ENCODE assay signal across 30 cellular contexts in genomic region chr7:90267263-90267858, GRCh38. TPM values are rescaled to one million over a fixed set of nuclear protein-coding genes. Genes with fewer than 3 reads are reported as not detected.
DNase-seq lines count a peak whose midpoint lies in the region; ATAC-seq, FAIRE-seq and TF ChIP-seq lines count a peak whose summit lies in the region.
"Had no signal": no experiment of that assay in that cellular context is flagged by ENCODE, and none has a peak within 500 bp of the region (broad histone marks: within the 10 kb centered on the region; RNA-seq: fewer than 3 reads in every experiment).

No MANE protein-coding gene starts in this region.

- H3K4me3 ChIP-seq in hepatocyte (no peak overlapping the region), pancreas (no peak overlapping the region), urinary bladder (ENCODE audit: low read depth, low read length) (no peak overlapping the region)
- H3K4me3 ChIP-seq: HAP-1, heart left ventricle, mucosa of descending colon had no signal

- H3K36me3 ChIP-seq in hepatocyte (replicated peaks; ENCODE audit: insufficient read depth, low read depth): no peaks in the 10 kb centered on the region
- H3K36me3 ChIP-seq in pancreas: no peaks in the 10 kb centered on the region
- no peaks in the 10 kb centered on the region for H3K36me3 ChIP-seq in urinary bladder (ENCODE audit: insufficient read depth)
- H3K36me3 ChIP-seq: HAP-1, heart left ventricle, tibial artery, WERI-Rb-1 had no signal

- peak overlapping the region; percentile 35 for H3K4me2 ChIP-seq in hepatocyte

- H3K79me2 ChIP-seq in hepatocyte: no peaks in the 10 kb centered on the region

- FAIRE-seq in pancreas (lab: Jason Lieb, UNC) (no peak), GM12891 (lab: Jason Lieb, UNC) (no peak)
- FAIRE-seq: astrocyte, GM19239 had no signal

- H4K20me1 ChIP-seq in hepatocyte (ENCODE audit: insufficient read depth, poor library complexity, severe bottlenecking): no peaks in the 10 kb centered on the region

- peak overlapping the region; percentile 9 for H3K27ac ChIP-seq in hepatocyte
- peak overlapping the region in 1 of 4 donors; percentile 13 for H3K27ac ChIP-seq in pancreas
- peak overlapping the region; percentile 10 for H3K27ac ChIP-seq in urinary bladder (ENCODE audit: low read depth)
- H3K27ac ChIP-seq: 22Rv1, WERI-Rb-1 had no signal

- DNase-seq in NOMO-1 treated with DMSO at 0.1 percent for 48 hours (lab: John Stamatoyannopoulos, UW; ENCODE audit: unreplicated experiment) (peak; percentile 30), NOMO-1 (lab: John Stamatoyannopoulos, UW; ENCODE audit: unreplicated experiment in 2 of 2) (no peak), hepatocyte (ENCODE audit: low spot score) (no peak), pancreas (no peak), AG08395 (ENCODE audit: low spot score) (no peak), GM12891 (ENCODE audit: insufficient read length, low spot score) (no peak)
- DNase-seq: activated CD8-positive, alpha-beta memory T cell treated with anti-CD3 and anti-CD28 coated beads, Interleukin-2, amount 50 U/mL, for 48 hours; CD8-positive, alpha-beta memory T cell; central memory CD4-positive, alpha-beta T cell; heart left ventricle; mucosa of descending colon; NCI-H1105; NCI-H1930; NCI-H526 treated with DMSO at 0.1 percent for 48 hours; nephron progenitor cell; RPMI8226; stimulated activated CD4-positive, alpha-beta T cell treated with anti-CD3 and anti-CD28 coated beads, Interleukin-2, amount 100 ng/mL, for 48 hours; stimulated activated naive B cell treated with anti-CD40 and anti-IgM and Interleukin-4, amounts not matched to agents 10 μg/mL and 1 μg/mL and 100 μg/mL, for 72 hours; WERI-Rb-1 had no signal

- intact Hi-C loops in pancreas (cut with DNase I): no loop called here

- H3K9me2 ChIP-seq in hepatocyte (replicated peaks; ENCODE audit: insufficient read depth): no peaks in the 10 kb centered on the region

- H3K9me3 ChIP-seq in hepatocyte (ENCODE audit: low read depth): no peaks in the 10 kb centered on the region
- no peaks in the 10 kb centered on the region for H3K9me3 ChIP-seq in pancreas
- H3K9me3 ChIP-seq: HAP-1, heart left ventricle, mucosa of descending colon, tibial artery had no signal

- peak in 3 of 4 donors; percentile 41 to 65 (median 59) for ATAC-seq in pancreas
- ATAC-seq in HG03039 (IDR thresholded peaks at IDR 0.05; ENCODE audit: unreplicated experiment): no peak
- ATAC-seq: activated naive CD4-positive, alpha-beta T cell treated with anti-CD3 and anti-CD28 coated beads, Interleukin-2, amount 50 U/mL, for 72 hours; mucosa of descending colon; stimulated activated naive B cell treated with anti-CD40 and anti-IgM and Interleukin-4, amounts not matched to agents 10 μg/mL and 1 μg/mL and 100 μg/mL, for 72 hours had no signal

- H2AFZ ChIP-seq in hepatocyte: no peak overlapping the region

- H3K4me1 ChIP-seq in hepatocyte (ENCODE audit: insufficient read depth) (no peaks in the 10 kb centered on the region), pancreas (peaks cover 8 to 15% (median 9%) of the 10 kb centered on the region in 3 donors), urinary bladder (ENCODE audit: insufficient read depth) (no peaks in the 10 kb centered on the region)
- H3K4me1 ChIP-seq: HAP-1, heart left ventricle had no signal

- no peak for TF ChIP-seq CTCF in hepatocyte (IDR thresholded peaks at IDR 0.05; ENCODE audit: poor library complexity)
- no peak for TF ChIP-seq CTCF in pancreas (IDR thresholded peaks at IDR 0.05)

- no peak for TF ChIP-seq POLR2A in GM12891 (IDR thresholded peaks at IDR 0.05; ENCODE audit: low read depth, low read length)

- no peaks in the 10 kb centered on the region for H3K27me3 ChIP-seq in hepatocyte
- no peaks in the 10 kb centered on the region for H3K27me3 ChIP-seq in pancreas
- H3K27me3 ChIP-seq: heart left ventricle, tibial artery had no signal

- 74% methylated on average over 5 of the region's 5 CpGs for WGBS in hepatocyte (ENCODE audit: low lambda C conversion rate, missing lambda C conversion rate)
- 15 to 17% methylated on average over 5 of the region's 5 CpGs for WGBS in pancreas, 2 donors
- 78% methylated on average over 5 of the region's 5 CpGs for WGBS in urinary bladder

TF ChIP-seq in GM12891, 5 proteins besides CTCF, POLR2A, EP300 and RAD21:
- no peak for TF ChIP-seq SPI1 (IDR thresholded peaks at IDR 0.05; ENCODE audit: low read depth, low read length)
- no peak for TF ChIP-seq POU2F2 (IDR thresholded peaks at IDR 0.05; ENCODE audit: low read depth, low read length)
- TF ChIP-seq POLR2AphosphoS5 (IDR thresholded peaks at IDR 0.05; ENCODE audit: low read depth, low read length): no peak
- no peak for TF ChIP-seq PAX5 (IDR thresholded peaks at IDR 0.05; ENCODE audit: insufficient read depth, low read length, severe bottlenecking)
- no peak for TF ChIP-seq TAF1 (IDR thresholded peaks at IDR 0.05; ENCODE audit: low read depth, low read length)

RNA-seq across cellular contexts. Expression of gene CFAP69, which starts 22.4 kb away (rescaled TPM):
- total RNA-seq in hepatocyte (4.3 and 7.3 TPM in 2 replicates), pancreas (1 to 10 TPM; 2.6 to 5.8 (median 3.8) TPM), urinary bladder (19.1 TPM)
- polyA plus RNA-seq in hepatocyte (1.6 and 1.7 TPM in 2 replicates), pancreas (10 to 100 TPM in 1 of 2 donors, 1 to 10 TPM in 1; 4.4 to 12.8 TPM), urinary bladder (2.4 TPM)
- polyA plus RNA-seq in GM12891 (2012; ENCODE audit: low read depth, missing spikeins): 0.41 TPM
- polyA plus RNA-seq: CD8-positive, alpha-beta memory T cell had no signal

RNA-seq across cellular contexts. Expression of gene FAM237B, which starts 53.7 kb away (rescaled TPM):
- total RNA-seq in hepatocyte: not detected in 2 replicates
- not detected in 2 replicates for polyA plus RNA-seq in hepatocyte
- not detected for total RNA-seq in pancreas
- polyA plus RNA-seq in pancreas: not detected
- not detected for total RNA-seq in urinary bladder
- not detected for polyA plus RNA-seq in urinary bladder
- polyA plus RNA-seq in GM12891 (2012; ENCODE audit: low read depth, missing spikeins): not detected
- total RNA-seq: activated naive CD4-positive, alpha-beta T cell treated with anti-CD3 and anti-CD28 coated beads, Interleukin-2, amount 50 U/mL, for 72 hours; activated T-helper 2 cell treated with anti-CD3 and anti-CD28 coated beads, Interferon-gamma antibody, Interleukin-2, Interleukin-4, amounts not matched to agents 10 μg/mL and 5 μg/mL and 100 μg/mL, durations not matched to agents 14 hours and 24 hours and 36 hours; astrocyte; CD8-positive, alpha-beta memory T cell; dermis blood vessel endothelial cell; heart left ventricle; IMR-90; mucosa of descending colon had no signal
- polyA plus RNA-seq: CD8-positive, alpha-beta memory T cell; heart left ventricle; IMR-90 had no signal

RNA-seq across cellular contexts. Expression of gene STEAP2, which starts 55.8 kb away (rescaled TPM):
- total RNA-seq in hepatocyte (8.3 and 9.3 TPM in 2 replicates), pancreas (10 to 100 TPM in 2 of 6 donors, 1 to 10 TPM in 4; 5.1 to 10.7 (median 8.0) TPM), urinary bladder (31.4 TPM)
- polyA plus RNA-seq in hepatocyte (2.4 and 3.4 TPM in 2 replicates), pancreas (1 to 10 TPM; 2.3 to 6.6 TPM), urinary bladder (8.7 TPM)
- polyA plus RNA-seq in GM12891 (2012; ENCODE audit: low read depth, missing spikeins): 0.05 TPM
- total RNA-seq: activated naive CD4-positive, alpha-beta T cell treated with anti-CD3 and anti-CD28 coated beads, Interleukin-2, amount 50 U/mL, for 72 hours; activated T-helper 2 cell treated with anti-CD3 and anti-CD28 coated beads, Interferon-gamma antibody, Interleukin-2, Interleukin-4, amounts not matched to agents 10 μg/mL and 5 μg/mL and 100 μg/mL, durations not matched to agents 14 hours and 24 hours and 36 hours; CD8-positive, alpha-beta memory T cell had no signal
